12 cellular contexts compared by ENCODE assay signal in genomic region chr5:88676637-88677481, GRCh38.
DNase-seq lines count a peak whose midpoint lies in the region; ATAC-seq and TF ChIP-seq lines count a peak whose summit lies in the region.
"Had no signal": no experiment of that assay in that cellular context is flagged by ENCODE, and none has a peak within 500 bp of the region (broad histone marks: within the 10 kb centered on the region; RNA-seq: fewer than 3 reads in every experiment).

No MANE protein-coding gene starts in this region.

- no peak overlapping the region for H3K14ac ChIP-seq in H9 (ENCODE audit: insufficient read depth, low read length)

- no peak for ATAC-seq in activated B cell treated with CpG ODN at 0.5 μM for 24 hours (ENCODE audit: low read depth)
- no peak for ATAC-seq in GM18520 (IDR thresholded peaks at IDR 0.05; ENCODE audit: unreplicated experiment)

- CTCF ChIA-PET in A673 (lab: Charles Lee) (no interaction called here), activated B cell treated with CpG ODN at 0.5 μM for 24 hours (lab: Charles Lee) (no interaction called here)

- H3K79me2 ChIP-seq in H9 (ENCODE audit: insufficient read depth, low read length) = no peaks in the 10 kb centered on the region

- H4K20me1 ChIP-seq in H9 (ENCODE audit: control insufficient read depth, insufficient read depth, insufficient read length) = no peaks in the 10 kb centered on the region

- DNase-seq in A673 (ENCODE audit: low spot score) = no peak
- DNase-seq in H9 = no peak
- DNase-seq in activated B cell treated with CpG ODN at 0.5 μM for 24 hours = no peak
- peak; percentile 31 for DNase-seq in medulla oblongata (ENCODE audit: extremely low spot score)
- DNase-seq in CD1c-positive myeloid dendritic cell (ENCODE audit: extremely low spot score) = no peak
- no peak for DNase-seq in LoVo (ENCODE audit: low spot score)
- no peak for DNase-seq in stimulated activated naive CD4-positive, alpha-beta T cell (lab: John Stamatoyannopoulos, UW)
- DNase-seq: CD4-positive, alpha-beta memory T cell; left colon; SHP77 had no signal

- intact Hi-C loops in A673 (cut with micrococcal nuclease; ENCODE audit: unreplicated experiment) = no loop called here
- intact Hi-C loops in activated B cell treated with CpG ODN at 0.5 μM for 24 hours (cut with micrococcal nuclease) = loop anchor here (5.0 to 10.0 kb wide), 3 partner anchors 410 to 1262 kb away; partner anchors contain the start of genes CCNH and TMEM161B

- H3K4me1 Mint-ChIP-seq in H9 (peaks cover 52 to 65% of the 10 kb centered on the region in 2 experiments), activated B cell treated with CpG ODN at 0.5 μM for 24 hours (peaks cover 22% of the 10 kb centered on the region)

- peak overlapping the region; percentile 14 for H3K4me2 ChIP-seq in H9 (ENCODE audit: insufficient read depth, insufficient read length, low read length)

- H3K18ac ChIP-seq in H9 (ENCODE audit: insufficient read length, low read depth, low read length) = no peak overlapping the region

- peak overlapping the region; percentile 64 for H3K4me3 ChIP-seq in A673 (ENCODE audit: low read depth, low read length, poor library complexity, severe bottlenecking)

- H3T11ph ChIP-seq in H9 (ENCODE audit: low read length) = no peak overlapping the region

- H2BK120ac ChIP-seq in H9 (ENCODE audit: low read depth, low read length, poor library complexity, severe bottlenecking) = no peak overlapping the region

- no peak overlapping the region for H2BK20ac ChIP-seq in H9 (ENCODE audit: low read depth, low read length, poor library complexity, severe bottlenecking)

- H3K27me3 ChIP-seq in A673 (replicated peaks; ENCODE audit: insufficient read depth, low read depth, low read length, poor library complexity) (peaks cover 1% of the 10 kb centered on the region), H9 (ENCODE audit: insufficient read depth, low read length) (peaks cover 72% of the 10 kb centered on the region)

- H3K9me3 Mint-ChIP-seq in H9 (peaks cover 2 to 3% of the 10 kb centered on the region in 2 experiments; a peak in 2 of 5 replicates), activated B cell treated with CpG ODN at 0.5 μM for 24 hours (no peaks in the 10 kb centered on the region)

- no peaks in the 10 kb centered on the region for H3K9me3 ChIP-seq in A673 (ENCODE audit: low read depth, low read length, poor library complexity, severe bottlenecking)
- H3K9me3 ChIP-seq in H9 (ENCODE audit: control insufficient read depth, low read depth, low read length) = no peaks in the 10 kb centered on the region

- H3K27ac ChIP-seq in A673 (ENCODE audit: low read depth, low read length, poor library complexity, severe bottlenecking) (peak overlapping the region; percentile 94), H9 (ENCODE audit: insufficient read length, low read depth, low read length) (no peak overlapping the region)
- H3K27ac ChIP-seq: cardiac muscle cell had no signal

- H4K8ac ChIP-seq in H9 (replicated peaks; ENCODE audit: insufficient read length, low read depth, low read length) = no peak overlapping the region

- WGBS in H9 (ENCODE audit: extremely low coverage, insufficient read length, low lambda C conversion rate) = no CpG with 5 or more reads among the region's 8 CpGs

- peak overlapping the region; percentile 31 to 67; a peak in 4 of 5 replicates for H3K4me3 Mint-ChIP-seq in H9
- H3K4me3 Mint-ChIP-seq in activated B cell treated with CpG ODN at 0.5 μM for 24 hours = peak overlapping the region; percentile 61

- TF ChIP-seq CTCF in A673 (conservative IDR thresholded peaks at IDR 0.05; ENCODE audit: low read depth, low read length) (no peak), H9 (conservative IDR thresholded peaks at IDR 0.05) (no peak), activated B cell treated with CpG ODN at 0.5 μM for 24 hours (IDR thresholded peaks at IDR 0.05) (no peak)

- H3K27me3 Mint-ChIP-seq in H9 (ENCODE audit: low read depth) (peaks cover 98% of the 10 kb centered on the region), activated B cell treated with CpG ODN at 0.5 μM for 24 hours (peaks cover 60% of the 10 kb centered on the region)

- H2BK12ac ChIP-seq in H9 (ENCODE audit: insufficient read length, low read depth, low read length) = no peak overlapping the region

- peaks cover 44% of the 10 kb centered on the region for H3K23me2 ChIP-seq in H9 (ENCODE audit: insufficient read length, low read depth, low read length, poor library complexity, severe bottlenecking)

- H3K4ac ChIP-seq in H9 (ENCODE audit: low read depth, low read length) = no peak overlapping the region

- POLR2A ChIA-PET in A673 (lab: Charles Lee; ENCODE audit: low non-redundant PET) (no interaction called here), activated B cell treated with CpG ODN at 0.5 μM for 24 hours (lab: Charles Lee) (interaction anchor here (2.7 kb wide), 1 partner anchor 14 kb away, joined by 7 read pairs; no protein-coding TSS in a partner anchor)

- H3K27ac Mint-ChIP-seq in H9 (no peak overlapping the region), activated B cell treated with CpG ODN at 0.5 μM for 24 hours (no peak overlapping the region)

- TSS peak; percentile 73 for BruUV-seq in A673 (replicated peaks; lab: Mats Ljungman, UMichigan)

- H4K5ac ChIP-seq in H9 (ENCODE audit: insufficient read length, low read depth, low read length) = no peak overlapping the region

- H2BK5ac ChIP-seq in H9 (ENCODE audit: insufficient read length, low read length) = no peak overlapping the region

- no peak overlapping the region for H2BK15ac ChIP-seq in H9 (ENCODE audit: low read depth, low read length)

- no peaks in the 10 kb centered on the region for H3K79me1 ChIP-seq in H9 (ENCODE audit: insufficient read depth, low read depth, low read length, poor library complexity, severe bottlenecking)

- no peaks in the 10 kb centered on the region for H3K36me3 Mint-ChIP-seq in H9 (ENCODE audit: insufficient read depth in 1 of 3, low read depth in 3 of 3)
- peaks cover 2% of the 10 kb centered on the region for H3K36me3 Mint-ChIP-seq in activated B cell treated with CpG ODN at 0.5 μM for 24 hours (ENCODE audit: low read depth)

- no peak overlapping the region for H4K91ac ChIP-seq in H9 (ENCODE audit: insufficient read length, low read depth, low read length)

- H3K4me1 ChIP-seq in A673 (ENCODE audit: insufficient read depth, low read length, poor library complexity, severe bottlenecking) (peaks cover 25% of the 10 kb centered on the region), H9 (ENCODE audit: insufficient read depth, low read length) (peaks cover 2% of the 10 kb centered on the region; the same call in 1 of the 2 replicates)

- H3K36me3 ChIP-seq in A673 (ENCODE audit: insufficient read depth, low read length, poor library complexity, severe bottlenecking) = no peaks in the 10 kb centered on the region
- H3K36me3 ChIP-seq: cardiac muscle cell had no signal

- no peak overlapping the region for H3K56ac ChIP-seq in H9 (ENCODE audit: insufficient read length, low read depth, low read length)

- no peak overlapping the region for H3K9ac ChIP-seq in H9 (ENCODE audit: extremely low read depth, insufficient read length, low read length)

- H2AK5ac ChIP-seq in H9 (ENCODE audit: insufficient read length, low read length) = no peak overlapping the region

- H3K23ac ChIP-seq in H9 (ENCODE audit: insufficient read length, low read depth, low read length) = no peak overlapping the region

- no peak overlapping the region for H2AFZ ChIP-seq in H9 (ENCODE audit: low read length)
